ENCODE assay signal across 8 cellular contexts in the genomic region with DNA sequence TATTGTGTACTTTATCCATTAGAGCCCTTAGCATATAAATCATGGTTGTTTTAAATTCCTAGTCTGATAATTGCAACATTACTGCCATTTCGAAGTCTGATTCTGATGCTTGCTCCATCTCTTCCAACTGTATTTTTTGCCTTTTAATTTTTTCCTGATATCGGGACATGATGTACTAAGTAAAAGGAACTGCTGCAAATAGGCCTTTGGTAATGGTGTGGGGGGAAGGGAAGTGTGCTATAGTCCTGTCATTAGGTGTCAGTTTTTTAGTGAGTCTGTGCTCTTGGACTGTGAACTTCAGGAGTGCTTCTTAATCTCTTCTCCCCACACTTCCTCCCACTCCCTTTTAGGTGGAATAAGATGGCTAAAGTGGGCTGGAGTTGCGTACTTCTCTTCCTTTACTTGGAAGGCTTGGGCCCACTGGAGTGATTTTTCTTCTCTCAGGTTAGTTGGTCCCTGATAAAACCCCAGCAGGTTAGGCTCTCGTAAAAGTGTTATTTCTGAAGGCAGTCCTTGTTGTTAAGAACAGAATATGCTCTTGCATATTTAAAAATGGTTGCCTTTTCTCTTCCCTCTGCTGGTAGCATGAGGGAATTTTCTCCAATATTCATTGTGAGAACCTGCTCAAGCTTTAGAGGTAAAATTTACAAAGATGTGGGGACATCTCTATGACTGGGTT. TPM values are rescaled to one million over a fixed set of nuclear protein-coding genes. Genes with fewer than 3 reads are reported as not detected.
DNase-seq lines count a peak whose midpoint lies in the region; ATAC-seq, FAIRE-seq and TF ChIP-seq lines count a peak whose summit lies in the region.

No MANE protein-coding gene starts in this region.

- no peaks in the 10 kb centered on the region for H3K27me3 ChIP-seq in right lobe of liver

- ATAC-seq in HG03159 (IDR thresholded peaks at IDR 0.05; ENCODE audit: unreplicated experiment) (peak; percentile 54), right lobe of liver (peak; percentile 33 to 62 (median 50))
- ATAC-seq in activated CD8-positive, alpha-beta memory T cell treated with anti-CD3 and anti-CD28 coated beads, Interleukin-2, amount 10 ng/mL, durations not matched to agents 7 days and 5 days, result no peak

- H3K4me1 ChIP-seq in right lobe of liver, result no peaks in the 10 kb centered on the region

- H3K36me3 ChIP-seq in right lobe of liver, result no peaks in the 10 kb centered on the region

- no peaks in the 10 kb centered on the region for H3K27me3 Mint-ChIP-seq in activated CD8-positive, alpha-beta memory T cell treated with anti-CD3 and anti-CD28 coated beads, Interleukin-2, amount 10 ng/mL, durations not matched to agents 7 days and 5 days

- intact Hi-C loops in right lobe of liver (cut with DNase I), result no loop called here

- H3K27ac Mint-ChIP-seq in activated CD8-positive, alpha-beta memory T cell treated with anti-CD3 and anti-CD28 coated beads, Interleukin-2, amount 10 ng/mL, durations not matched to agents 7 days and 5 days, result no peak overlapping the region

- no peaks in the 10 kb centered on the region for H3K9me3 ChIP-seq in right lobe of liver

- H3K36me3 Mint-ChIP-seq in activated CD8-positive, alpha-beta memory T cell treated with anti-CD3 and anti-CD28 coated beads, Interleukin-2, amount 10 ng/mL, durations not matched to agents 7 days and 5 days, result peaks cover 44% of the 10 kb centered on the region

- peaks cover 2% of the 10 kb centered on the region for H3K4me1 Mint-ChIP-seq in activated CD8-positive, alpha-beta memory T cell treated with anti-CD3 and anti-CD28 coated beads, Interleukin-2, amount 10 ng/mL, durations not matched to agents 7 days and 5 days

- no peak for FAIRE-seq in D721Med (lab: Jason Lieb, UNC)

- CTCF ChIA-PET in activated CD8-positive, alpha-beta memory T cell treated with anti-CD3 and anti-CD28 coated beads, Interleukin-2, amount 10 ng/mL, durations not matched to agents 7 days and 5 days (lab: Charles Lee), result no interaction called here

- H3K9me3 Mint-ChIP-seq in activated CD8-positive, alpha-beta memory T cell treated with anti-CD3 and anti-CD28 coated beads, Interleukin-2, amount 10 ng/mL, durations not matched to agents 7 days and 5 days (ENCODE audit: low read depth), result no peaks in the 10 kb centered on the region

- no peak for TF ChIP-seq POLR2A in right lobe of liver (IDR thresholded peaks at IDR 0.05)

- no peak overlapping the region for H3K4me3 ChIP-seq in right lobe of liver

- TF ChIP-seq CTCF in D721Med (IDR thresholded peaks at IDR 0.05; ENCODE audit: insufficient read depth, missing control alignments) (peak; percentile 13), right lobe of liver (IDR thresholded peaks at IDR 0.05) (peak; percentile 33 to 42 (median 38))

- WGBS in right lobe of liver (ENCODE audit: insufficient coverage, low coverage, low lambda C conversion rate, missing lambda C conversion rate), result 76% methylated on average over 4 of the region's 4 CpGs

- DNase-seq in D721Med (ENCODE audit: insufficient read length, low spot score) (no peak), astrocyte of the hippocampus (ENCODE audit: low read depth, low spot score) (peak; percentile 37), right lobe of liver (no peak), RPMI8226 (no peak), activated gamma-delta T cell (lab: John Stamatoyannopoulos, UW) (no peak), NCI-H524 treated with DMSO at 0.1 percent for 48 hours (lab: John Stamatoyannopoulos, UW) (no peak)
- no peak for DNase-seq in activated CD8-positive, alpha-beta memory T cell treated with anti-CD3 and anti-CD28 coated beads, Interleukin-2, amount 10 ng/mL, durations not matched to agents 7 days and 5 days

- H3K4me3 Mint-ChIP-seq in activated CD8-positive, alpha-beta memory T cell treated with anti-CD3 and anti-CD28 coated beads, Interleukin-2, amount 10 ng/mL, durations not matched to agents 7 days and 5 days, result no peak overlapping the region

- no peak overlapping the region for H3K27ac ChIP-seq in right lobe of liver

RNA-seq across cellular contexts. Expression of a gene that starts 18.1 kb away (rescaled TPM):
- total RNA-seq in right lobe of liver, result 1 to 10 TPM; 3.9 to 7.6 (median 5.7) TPM
- 10 to 100 TPM; 16.1 to 22.6 TPM for total RNA-seq in activated CD8-positive, alpha-beta memory T cell treated with anti-CD3 and anti-CD28 coated beads, Interleukin-2, amount 10 ng/mL, durations not matched to agents 7 days and 5 days
